ENCODE assay signal across 20 cellular contexts in the genomic region with DNA sequence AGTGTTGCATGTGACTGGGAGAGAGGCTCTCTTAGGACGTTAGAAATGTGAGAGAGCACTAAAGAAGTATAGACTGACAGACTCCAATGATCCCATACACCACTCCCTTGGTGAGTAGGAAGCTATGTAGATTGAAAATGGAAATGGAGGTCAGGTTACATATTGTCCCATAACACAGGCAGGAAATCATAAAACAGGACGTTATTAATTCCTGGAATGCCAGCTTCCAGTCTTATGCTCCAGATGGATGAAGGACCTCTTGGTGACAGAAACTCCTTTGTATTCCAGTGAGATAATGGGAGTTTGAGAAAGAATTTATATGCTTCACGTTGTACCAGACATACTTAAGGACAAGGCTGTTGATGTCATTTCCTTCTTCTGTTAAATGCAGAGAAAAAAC.
DNase-seq lines count a peak whose midpoint lies in the region; ATAC-seq and TF ChIP-seq lines count a peak whose summit lies in the region.
"Had no signal": no experiment of that assay in that cellular context is flagged by ENCODE, and none has a peak within 500 bp of the region (broad histone marks: within the 10 kb centered on the region; RNA-seq: fewer than 3 reads in every experiment).

No MANE protein-coding gene starts in this region.

- DNase-seq in COLO829 (ENCODE audit: low spot score) (peak; percentile 20), HT1080 (ENCODE audit: low read depth) (peak; percentile 1), SW480 (ENCODE audit: low spot score) (peak; percentile 0), glomerular endothelial cell (ENCODE audit: extremely low read depth, low read depth, low spot score) (peak; percentile 4), lower lobe of right lung (no peak), posterior cingulate gyrus (no peak)
- DNase-seq: CD8-positive, alpha-beta T cell; GOT3; HFFc6; NCI-H1092; NCI-H1417 treated with DMSO at 0.1 percent for 48 hours; NCI-H1694 treated with DMSO at 0.1 percent for 48 hours; NCI-H2081; NCI-H524; SIG-M5; T-helper 1 cell had no signal

- H3K4me1 ChIP-seq in lower lobe of right lung, result no peaks in the 10 kb centered on the region

- no peak overlapping the region for H3K27ac ChIP-seq in lower lobe of right lung
- H3K27ac ChIP-seq: C4-2B, KMS-11 had no signal

- ATAC-seq in lower lobe of right lung (no peak), HG02885 (IDR thresholded peaks at IDR 0.05; ENCODE audit: poor library complexity, unreplicated experiment) (no peak)
- ATAC-seq: CD8-positive, alpha-beta T cell had no signal

- TF ChIP-seq CTCF in lower lobe of right lung (IDR thresholded peaks at IDR 0.05), result no peak

- H3K4me3 ChIP-seq in lower lobe of right lung, result no peak overlapping the region
- H3K4me3 ChIP-seq: HAP-1 had no signal

- intact Hi-C loops in lower lobe of right lung (cut with DNase I) (no loop called here), posterior cingulate gyrus (cut with DNase I) (no loop called here)

- no peaks in the 10 kb centered on the region for H3K27me3 ChIP-seq in lower lobe of right lung (ENCODE audit: low read depth)

- no peaks in the 10 kb centered on the region for H3K36me3 ChIP-seq in lower lobe of right lung
- H3K36me3 ChIP-seq: HAP-1 had no signal

- no peaks in the 10 kb centered on the region for H3K9me3 ChIP-seq in lower lobe of right lung
- H3K9me3 ChIP-seq: HAP-1 had no signal

Comparison
In these comparisons a context has a peak if more than half of its experiments do, and no peak if none do; other contexts are left out.
1. DNase-seq: peak in COLO829 (single experiment), HT1080 (single experiment), SW480 (single experiment) and glomerular endothelial cell (single experiment); none in lower lobe of right lung (single experiment) and posterior cingulate gyrus (0 of 10).